Comparison of ENCODE assay signal across 8 cellular contexts in genomic region chr2:174603280-174603679, GRCh38. TPM values are rescaled to one million over a fixed set of nuclear protein-coding genes. Genes with fewer than 3 reads are reported as not detected.
A peak's percentile ranks its signal among the peaks of the same experiment; 100 is the strongest.
DNase-seq lines count a peak whose midpoint lies in the region; ATAC-seq and TF ChIP-seq lines count a peak whose summit lies in the region.

No MANE protein-coding gene starts in this region.

- H3K27ac Mint-ChIP-seq in activated CD4-positive, alpha-beta T cell treated with anti-CD3 and anti-CD28 coated beads, Interleukin-2, amount 10 ng/mL, durations not matched to agents 24 days and 14 days, result peak overlapping the region; percentile 81
- H3K27ac Mint-ChIP-seq in endodermal cell, result no peak overlapping the region
- peak overlapping the region in 4 of 6 donors; percentile 57 to 99 (median 78) for H3K27ac Mint-ChIP-seq in naive B cell

- DNase-seq in COLO829 (ENCODE audit: low spot score) (peak; percentile 44), NCI-H1105 (lab: John Stamatoyannopoulos, UW) (peak; percentile 43), endodermal cell (peak; percentile 60), naive B cell (no peak)
- peak; percentile 84 for DNase-seq in activated CD4-positive, alpha-beta T cell treated with anti-CD3 and anti-CD28 coated beads, Interleukin-2, amount 10 ng/mL, durations not matched to agents 24 days and 14 days

- H3K4me3 Mint-ChIP-seq in activated CD4-positive, alpha-beta T cell treated with anti-CD3 and anti-CD28 coated beads, Interleukin-2, amount 10 ng/mL, durations not matched to agents 24 days and 14 days, result no peak overlapping the region
- H3K4me3 Mint-ChIP-seq in endodermal cell (no peak overlapping the region), naive B cell (peak overlapping the region in 1 of 8 donors; percentile 7)

- no peaks in the 10 kb centered on the region for H3K36me3 ChIP-seq in endodermal cell (ENCODE audit: control insufficient read depth, insufficient read depth, low read length)

- H3K4me3 ChIP-seq in endodermal cell (ENCODE audit: low read length), result no peak overlapping the region

- ATAC-seq in GM19455 (IDR thresholded peaks at IDR 0.05; ENCODE audit: unreplicated experiment), result peak; percentile 43
- peak; percentile 20 to 35 for ATAC-seq in naive B cell (ENCODE audit: low read depth in 2 of 2)
- ATAC-seq in GM21447 (IDR thresholded peaks at IDR 0.05; ENCODE audit: unreplicated experiment), result no peak
- no peak for ATAC-seq in GM21528 (IDR thresholded peaks at IDR 0.05; ENCODE audit: low FRiP score, unreplicated experiment)

- H3K27me3 ChIP-seq in endodermal cell (ENCODE audit: control insufficient read depth, insufficient read depth, low read length, poor library complexity, severe bottlenecking), result no peaks in the 10 kb centered on the region

- H3K27me3 Mint-ChIP-seq in activated CD4-positive, alpha-beta T cell treated with anti-CD3 and anti-CD28 coated beads, Interleukin-2, amount 10 ng/mL, durations not matched to agents 24 days and 14 days, result no peaks in the 10 kb centered on the region
- H3K27me3 Mint-ChIP-seq in endodermal cell (ENCODE audit: insufficient read depth), result no peaks in the 10 kb centered on the region
- H3K27me3 Mint-ChIP-seq in naive B cell, result no peaks in the 10 kb centered on the region

- H3K4me1 ChIP-seq in endodermal cell (ENCODE audit: control insufficient read depth, insufficient read depth, low read length), result no peaks in the 10 kb centered on the region

- peaks cover 27% of the 10 kb centered on the region for H3K36me3 Mint-ChIP-seq in activated CD4-positive, alpha-beta T cell treated with anti-CD3 and anti-CD28 coated beads, Interleukin-2, amount 10 ng/mL, durations not matched to agents 24 days and 14 days (ENCODE audit: low read depth)
- H3K36me3 Mint-ChIP-seq in endodermal cell (ENCODE audit: low read depth), result peaks cover 2% of the 10 kb centered on the region
- H3K36me3 Mint-ChIP-seq in naive B cell, result no peaks in the 10 kb centered on the region

- H3K4me1 Mint-ChIP-seq in activated CD4-positive, alpha-beta T cell treated with anti-CD3 and anti-CD28 coated beads, Interleukin-2, amount 10 ng/mL, durations not matched to agents 24 days and 14 days, result peaks cover 78% of the 10 kb centered on the region
- no peaks in the 10 kb centered on the region for H3K4me1 Mint-ChIP-seq in endodermal cell
- peaks cover 71 to 94% (median 87%) of the 10 kb centered on the region in 3 donors for H3K4me1 Mint-ChIP-seq in naive B cell

- H3K27ac ChIP-seq in endodermal cell (ENCODE audit: low read depth, low read length), result no peak overlapping the region

- no peak overlapping the region for H3K9ac ChIP-seq in endodermal cell (ENCODE audit: extremely low read depth, low read length, poor library complexity, severe bottlenecking)

- 61 to 72% methylated on average over 3 of the region's 3 CpGs for WGBS in endodermal cell (ENCODE audit: insufficient coverage in 1 of 2, insufficient read length in 1 of 2), 2 experiments

- peak; percentile 74 for TF ChIP-seq CTCF in endodermal cell (conservative IDR thresholded peaks at IDR 0.05)

- no peaks in the 10 kb centered on the region for H3K9me3 ChIP-seq in endodermal cell (ENCODE audit: control insufficient read depth, low read length)

- H3K9me3 Mint-ChIP-seq in activated CD4-positive, alpha-beta T cell treated with anti-CD3 and anti-CD28 coated beads, Interleukin-2, amount 10 ng/mL, durations not matched to agents 24 days and 14 days, result no peaks in the 10 kb centered on the region
- H3K9me3 Mint-ChIP-seq in endodermal cell (peaks cover 8% of the 10 kb centered on the region), naive B cell (peaks cover 0 to 3% (median 0%) of the 10 kb centered on the region in 7 donors)

- intact Hi-C loops in activated CD4-positive, alpha-beta T cell treated with anti-CD3 and anti-CD28 coated beads, Interleukin-2, amount 10 ng/mL, durations not matched to agents 24 days and 14 days (cut with micrococcal nuclease), result loop anchor here (1.0 to 10.0 kb wide), 5 partner anchors 10 to 232 kb away; no protein-coding TSS in a partner anchor

RNA-seq across cellular contexts. Expression of gene WIPF1, which starts 5.7 kb away (rescaled TPM):
- total RNA-seq in activated CD4-positive, alpha-beta T cell treated with anti-CD3 and anti-CD28 coated beads, Interleukin-2, amount 10 ng/mL, durations not matched to agents 24 days and 14 days, result 280 and 287 TPM in 2 replicates
- total RNA-seq in endodermal cell, result 10 to 100 TPM; 21.5 to 28.5 TPM
- polyA plus RNA-seq in endodermal cell (2013, experiment 1 of 2), result 23.5 TPM
- polyA plus RNA-seq in endodermal cell (2013, experiment 2 of 2), result 24.8 TPM
- polyA plus RNA-seq in naive B cell (ENCODE audit: low read depth in 6 of 6), result 100 to 1,000 TPM in 1 of 6 donors, 10 to 100 TPM in 5; 67.8 to 119 (median 95.5) TPM

Comparison
In these comparisons a context has a peak if more than half of its experiments do, and no peak if none do; other contexts are left out.
1. ATAC-seq: peak in GM19455 (single experiment) and naive B cell (2 of 2); none in GM21447 (single experiment) and GM21528 (single experiment).